Comparison of ENCODE assay signal across 1 cellular context in genomic region chr3:44966795-44967278, GRCh38.
TF ChIP-seq lines count a peak whose summit lies in the region.

No MANE protein-coding gene starts in this region.

TF ChIP-seq in GM12878, 131 proteins besides CTCF, POLR2A, EP300 and RAD21 (continued from another document):
- TF ChIP-seq ZBTB33 (IDR thresholded peaks at IDR 0.05): no peak
- TF ChIP-seq EED (IDR thresholded peaks at IDR 0.05; ENCODE audit: low read depth): peak; percentile 42; the same call in 1 of the 2 replicates
- TF ChIP-seq RCOR1 (conservative IDR thresholded peaks at IDR 0.05; ENCODE audit: low read depth, low read length): no peak
TF ChIP-seq in GM12878: peak in this region for 5.
